Comparison of ENCODE assay signal across 28 cellular contexts in genomic region chr3:154389861-154390260, GRCh38. TPM values are rescaled to one million over a fixed set of nuclear protein-coding genes. Genes with fewer than 3 reads are reported as not detected.
DNase-seq lines count a peak whose midpoint lies in the region; ATAC-seq and TF ChIP-seq lines count a peak whose summit lies in the region.
"Had no signal": no experiment of that assay in that cellular context is flagged by ENCODE, and none has a peak within 500 bp of the region (broad histone marks: within the 10 kb centered on the region; RNA-seq: fewer than 3 reads in every experiment).

No MANE protein-coding gene starts in this region.

- peaks cover 18% of the 10 kb centered on the region for H3K9me3 Mint-ChIP-seq in Caco-2 (ENCODE audit: unreplicated experiment)
- no peaks in the 10 kb centered on the region for H3K9me3 Mint-ChIP-seq in Calu3 (ENCODE audit: low read depth, unreplicated experiment)
- no peaks in the 10 kb centered on the region for H3K9me3 Mint-ChIP-seq in endodermal cell

- H2AK5ac ChIP-seq in mesendoderm (ENCODE audit: low read length): no peak overlapping the region

- DNase-seq in Caco-2 (peak; percentile 84 to 89), Calu3 (no peak), endodermal cell (no peak), mesendoderm (peak; percentile 74), NCI-H2227 treated with DMSO at 0.1 percent for 48 hours (lab: John Stamatoyannopoulos, UW) (no peak)
- DNase-seq in activated CD4-positive, alpha-beta T cell treated with anti-CD3 and anti-CD28 coated beads for 1 hour: no peak
- DNase-seq: 8988T; ACHN; BE2C; C1 segment of cervical spinal cord; CD4-positive, alpha-beta memory T cell; CD4-positive, CD25-positive, alpha-beta regulatory T cell; CD8-positive, alpha-beta memory T cell; COR-L47; DMS 273 treated with DMSO at 0.1 percent for 48 hours; DMS153; DMS53; DMS79; DND-41; EL; GDM1 had no signal

- H3K4ac ChIP-seq in mesendoderm (ENCODE audit: low read depth, low read length): no peak overlapping the region

- H3K36me3 Mint-ChIP-seq in Caco-2 (ENCODE audit: insufficient read depth, unreplicated experiment) (peaks cover 10% of the 10 kb centered on the region), Calu3 (ENCODE audit: insufficient read depth, unreplicated experiment) (no peaks in the 10 kb centered on the region), endodermal cell (ENCODE audit: low read depth) (no peaks in the 10 kb centered on the region)
- H3K36me3 Mint-ChIP-seq: CD14-positive monocyte; CD4-positive, alpha-beta memory T cell; CD4-positive, CD25-positive, alpha-beta regulatory T cell; CD8-positive, alpha-beta memory T cell had no signal

- CTCF ChIA-PET in Caco-2 (lab: Charles Lee) (no interaction called here), Calu3 (lab: Charles Lee) (no interaction called here)

- H3K9me3 ChIP-seq in Caco-2: no peaks in the 10 kb centered on the region
- no peaks in the 10 kb centered on the region for H3K9me3 ChIP-seq in endodermal cell (ENCODE audit: control insufficient read depth, low read length)
- H3K9me3 ChIP-seq: BE2C, BLaER1 had no signal

- no peak overlapping the region for H3K4me2 ChIP-seq in mesendoderm (ENCODE audit: low read length)
- H3K4me2 ChIP-seq: BLaER1 had no signal

- H3K4me3 Mint-ChIP-seq in Caco-2 (ENCODE audit: unreplicated experiment) (peak overlapping the region; percentile 51), Calu3 (ENCODE audit: low read depth, unreplicated experiment) (no peak overlapping the region), endodermal cell (no peak overlapping the region)
- H3K4me3 Mint-ChIP-seq: CD14-positive monocyte; CD4-positive, alpha-beta memory T cell; CD4-positive, CD25-positive, alpha-beta regulatory T cell; CD8-positive, alpha-beta memory T cell had no signal

- H3K36me3 ChIP-seq in Caco-2 (ENCODE audit: control insufficient read depth, insufficient read depth, low read length) (no peaks in the 10 kb centered on the region), endodermal cell (ENCODE audit: control insufficient read depth, insufficient read depth, low read length) (no peaks in the 10 kb centered on the region), mesendoderm (ENCODE audit: control insufficient read depth, insufficient read depth, low read length) (no peaks in the 10 kb centered on the region)
- H3K36me3 ChIP-seq: BE2C, BLaER1 had no signal

- H3K27ac ChIP-seq in endodermal cell (ENCODE audit: low read depth, low read length) (no peak overlapping the region), mesendoderm (ENCODE audit: low read depth, low read length) (no peak overlapping the region)
- H3K27ac ChIP-seq: BLaER1 had no signal

- H2BK5ac ChIP-seq in mesendoderm (ENCODE audit: low read length): no peak overlapping the region

- no peak overlapping the region for H4K5ac ChIP-seq in mesendoderm (ENCODE audit: low read length)

- H3K4me1 Mint-ChIP-seq in Caco-2 (ENCODE audit: low read depth, unreplicated experiment) (peaks cover 31% of the 10 kb centered on the region), Calu3 (ENCODE audit: low read depth, unreplicated experiment) (peaks cover 24% of the 10 kb centered on the region), endodermal cell (peaks cover 16% of the 10 kb centered on the region)
- H3K4me1 Mint-ChIP-seq: CD14-positive monocyte; CD4-positive, alpha-beta memory T cell; CD4-positive, CD25-positive, alpha-beta regulatory T cell; CD8-positive, alpha-beta memory T cell had no signal

- H3K4me3 ChIP-seq in Caco-2 (ENCODE audit: low read depth, low read length) (no peak overlapping the region), endodermal cell (ENCODE audit: low read length) (peak overlapping the region; percentile 61), mesendoderm (ENCODE audit: low read length) (no peak overlapping the region)
- H3K4me3 ChIP-seq: BLaER1, GM12878 had no signal

- H3K27ac Mint-ChIP-seq in Caco-2 (ENCODE audit: unreplicated experiment) (peak overlapping the region; percentile 70), Calu3 (ENCODE audit: unreplicated experiment) (peak overlapping the region; percentile 0), endodermal cell (peak overlapping the region; percentile 32)
- H3K27ac Mint-ChIP-seq: CD14-positive monocyte; CD4-positive, alpha-beta memory T cell; CD4-positive, CD25-positive, alpha-beta regulatory T cell; CD8-positive, alpha-beta memory T cell had no signal

- H3K56ac ChIP-seq in mesendoderm (ENCODE audit: low read length): no peak overlapping the region

- WGBS in endodermal cell (ENCODE audit: insufficient coverage in 1 of 2, insufficient read length in 1 of 2), 2 experiments: 95% methylated on average over 3 of the region's 3 CpGs; no CpG with 5 or more reads in 1 of the 2 experiments
- WGBS in mesendoderm (ENCODE audit: extremely low coverage, insufficient coverage, low lambda C conversion rate): no CpG with 5 or more reads among the region's 3 CpGs

- ATAC-seq in HG03469 (IDR thresholded peaks at IDR 0.05; ENCODE audit: unreplicated experiment): no peak
- ATAC-seq: GM12878 had no signal

- H3K27me3 Mint-ChIP-seq in Caco-2 (ENCODE audit: insufficient read depth, unreplicated experiment) (no peaks in the 10 kb centered on the region), Calu3 (ENCODE audit: unreplicated experiment) (no peaks in the 10 kb centered on the region), endodermal cell (ENCODE audit: insufficient read depth) (no peaks in the 10 kb centered on the region)

- H3K23ac ChIP-seq in mesendoderm (ENCODE audit: low read length): no peak overlapping the region

- POLR2A ChIA-PET in Caco-2 (lab: Charles Lee): no interaction called here

- H2BK15ac ChIP-seq in mesendoderm (replicated peaks; ENCODE audit: low read depth): no peak overlapping the region

- H3K18ac ChIP-seq in mesendoderm (ENCODE audit: low read length): no peak overlapping the region

- BruUV-seq in Caco-2 (replicated peaks; lab: Mats Ljungman, UMichigan) (no TSS peak), Calu3 (replicated peaks; lab: Mats Ljungman, UMichigan) (no TSS peak)

- H3K9ac ChIP-seq in endodermal cell (ENCODE audit: extremely low read depth, low read length, poor library complexity, severe bottlenecking): no peak overlapping the region
- H3K9ac ChIP-seq in mesendoderm (ENCODE audit: low read length): no peak overlapping the region
- H3K9ac ChIP-seq: BLaER1 had no signal

- H4K8ac ChIP-seq in mesendoderm (ENCODE audit: low read depth, low read length): no peak overlapping the region

- no peaks in the 10 kb centered on the region for H3K79me2 ChIP-seq in mesendoderm (ENCODE audit: control insufficient read depth, insufficient read depth, low read length)

- H3K4me1 ChIP-seq in Caco-2 (peaks cover 35% of the 10 kb centered on the region), endodermal cell (ENCODE audit: control insufficient read depth, insufficient read depth, low read length) (peaks cover 7% of the 10 kb centered on the region), mesendoderm (ENCODE audit: control insufficient read depth, low read depth, low read length) (no peaks in the 10 kb centered on the region)
- H3K4me1 ChIP-seq: BE2C, BLaER1 had no signal

- intact Hi-C loops in Caco-2 (cut with micrococcal nuclease; ENCODE audit: unreplicated experiment) (loop anchor here (1.0 kb wide), 5 partner anchors 23 to 66 kb away; partner anchors contain the start of gene DHX36), Calu3 (cut with micrococcal nuclease; ENCODE audit: unreplicated experiment) (loop anchor here (2.0 kb wide), 1 partner anchor 13 kb away; no protein-coding TSS in a partner anchor)

- H3K27me3 ChIP-seq in Caco-2 (replicated peaks; ENCODE audit: control insufficient read depth, insufficient read depth, low read length) (no peaks in the 10 kb centered on the region), endodermal cell (ENCODE audit: control insufficient read depth, insufficient read depth, low read length, poor library complexity, severe bottlenecking) (no peaks in the 10 kb centered on the region), mesendoderm (ENCODE audit: insufficient read depth, low read length, poor library complexity) (no peaks in the 10 kb centered on the region)
- H3K27me3 ChIP-seq: BE2C, BLaER1 had no signal

- H3K79me1 ChIP-seq in mesendoderm (ENCODE audit: low read length): no peaks in the 10 kb centered on the region

- no peak for TF ChIP-seq CTCF in Caco-2 (IDR thresholded peaks at IDR 0.05; ENCODE audit: insufficient read depth in 1 of 2, low read depth in 1 of 2, low read length in 1 of 2, severe bottlenecking in 1 of 2, unreplicated experiment in 1 of 2)
- TF ChIP-seq CTCF in Calu3 (IDR thresholded peaks at IDR 0.05; ENCODE audit: unreplicated experiment): no peak
- no peak for TF ChIP-seq CTCF in endodermal cell (conservative IDR thresholded peaks at IDR 0.05)

- H2BK120ac ChIP-seq in mesendoderm (ENCODE audit: low read depth, low read length): no peak overlapping the region

RNA-seq across cellular contexts. Expression of gene GPR149, which starts 40.1 kb away (rescaled TPM):
- total RNA-seq in Caco-2 (2022) (not detected in 2 replicates), Calu3 (2022) (not detected in 2 replicates), endodermal cell (not detected)
- polyA plus RNA-seq in endodermal cell (2013, experiment 1 of 2): 0.11 TPM
- not detected for polyA plus RNA-seq in endodermal cell (2013, experiment 2 of 2)
- not detected for polyA plus RNA-seq in mesendoderm (2013, experiment 1 of 2)
- not detected for polyA plus RNA-seq in mesendoderm (2013, experiment 2 of 2)
- total RNA-seq: A673; CD4-positive, alpha-beta memory T cell; CD4-positive, CD25-positive, alpha-beta regulatory T cell; CD8-positive, alpha-beta memory T cell; Daoy; GM12878 had no signal
- polyA plus RNA-seq: AG04450; CD14-positive monocyte; CD4-positive, alpha-beta memory T cell; CD4-positive, CD25-positive, alpha-beta regulatory T cell; CD8-positive, alpha-beta memory T cell; GM12878 had no signal

Comparison
In these comparisons a context has a peak if more than half of its experiments do, and no peak if none do; other contexts are left out.
1. DNase-seq: peak in Caco-2 (2 of 2) and mesendoderm (single experiment); none in Calu3 (single experiment), endodermal cell (single experiment), activated CD4-positive, alpha-beta T cell treated with anti-CD3 and anti-CD28 coated beads for 1 hour (single experiment) and NCI-H2227 treated with DMSO at 0.1 percent for 48 hours (single experiment).
2. H3K27ac Mint-ChIP-seq: peak in every context shown above with its lines; median percentile 70 in Caco-2; 32 in endodermal cell; 0 in Calu3.